3 cellular contexts compared by ENCODE assay signal in the genomic region with DNA sequence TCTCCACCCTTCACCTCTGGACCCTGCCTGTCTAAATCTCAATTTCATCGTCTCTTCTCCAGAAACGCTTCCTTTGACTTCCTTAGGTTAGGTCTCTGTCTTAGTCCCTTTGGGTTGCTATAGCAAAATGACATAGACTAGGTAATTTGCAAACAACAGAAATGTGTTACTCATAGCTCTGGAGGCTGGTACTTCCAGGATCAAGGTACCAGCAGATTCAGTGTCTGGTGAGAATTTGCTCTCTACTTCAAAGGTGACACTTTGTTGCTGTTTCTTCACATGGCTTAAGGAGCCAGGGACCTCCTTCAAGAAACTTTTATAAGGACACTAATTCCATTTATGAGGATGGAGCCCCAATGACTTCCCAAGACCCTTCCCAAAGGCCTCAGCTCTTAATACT.
"Had no signal": no experiment of that assay in that cellular context is flagged by ENCODE, and none has a peak within 500 bp of the region (broad histone marks: within the 10 kb centered on the region; RNA-seq: fewer than 3 reads in every experiment).

No MANE protein-coding gene starts in this region.

- DNase-seq: GDM1, GF-D8 had no signal

- H3K4me3 ChIP-seq: GM12878 had no signal
